8 cellular contexts compared by ENCODE assay signal in the genomic region with DNA sequence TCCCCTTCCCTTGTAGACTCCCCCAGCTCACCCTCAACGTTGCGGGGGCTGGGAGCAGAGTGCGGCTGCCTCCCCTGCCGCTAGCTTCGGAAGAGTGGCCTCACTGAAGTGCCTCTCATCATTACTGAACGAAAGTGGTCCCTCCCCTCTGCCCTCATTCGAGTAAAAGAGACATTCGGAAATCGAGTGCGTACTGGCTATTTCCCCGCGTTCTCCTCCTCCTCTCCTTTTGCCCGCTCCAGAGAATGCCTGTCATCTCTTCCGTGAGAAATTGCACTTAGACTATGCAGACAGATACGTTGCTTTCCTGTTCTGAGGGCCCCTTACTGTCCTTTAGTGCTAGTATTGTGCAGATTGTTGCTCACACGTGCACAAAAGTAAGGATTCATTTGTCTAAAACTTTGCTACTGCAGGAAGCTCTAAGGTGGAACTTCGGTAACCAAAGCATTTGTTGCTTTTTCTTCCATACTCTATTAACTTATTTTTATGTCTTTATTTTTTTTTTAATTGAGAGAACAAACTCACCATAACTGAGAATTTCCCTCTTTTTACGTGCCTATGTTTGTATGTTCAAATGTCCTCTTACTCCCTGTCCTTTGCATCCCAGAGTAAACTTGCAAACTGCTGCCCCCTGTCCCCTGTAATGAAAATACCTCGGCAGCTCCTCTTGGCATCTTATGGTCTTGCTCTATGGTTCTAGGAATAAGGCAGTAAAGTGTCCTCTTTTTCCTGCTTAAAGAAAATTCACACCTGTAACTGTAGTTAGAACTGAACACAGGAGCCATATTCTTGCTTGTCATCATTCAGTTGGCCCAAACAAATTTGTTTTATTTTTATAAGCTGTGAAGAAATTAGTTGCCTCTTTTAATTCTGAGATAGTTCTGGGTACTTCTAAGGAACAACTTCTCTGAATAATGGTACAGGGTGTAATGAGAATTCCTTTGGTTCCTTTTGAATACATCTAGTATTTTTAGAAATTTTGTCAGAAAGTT. TPM values are rescaled to one million over a fixed set of nuclear protein-coding genes. Genes with fewer than 3 reads are reported as not detected.
DNase-seq lines count a peak whose midpoint lies in the region; ATAC-seq and TF ChIP-seq lines count a peak whose summit lies in the region.

No MANE protein-coding gene starts in this region.

- ATAC-seq in HG02798 (IDR thresholded peaks at IDR 0.05; ENCODE audit: poor library complexity, unreplicated experiment): peak; percentile 31
- ATAC-seq in left lobe of liver: peak; percentile 53

- peak overlapping the region; percentile 85 for H3K4me3 ChIP-seq in GM12865 (ENCODE audit: low read depth, low read length)
- peak overlapping the region; percentile 88 for H3K4me3 ChIP-seq in coronary artery

- in situ Hi-C loops in ACHN (cut with HindIII; ENCODE audit: low pct_ligation_motif_present, low pct_unique_long_range_greater_than_20kb, low sequenced_read_pairs): no loop called here

- H3K27ac ChIP-seq in coronary artery: peak overlapping the region; percentile 96 to 98

- peak; percentile 47 for TF ChIP-seq CTCF in GM12865 (IDR thresholded peaks at IDR 0.05; ENCODE audit: insufficient read depth, low read depth, low read length, missing control alignments)
- TF ChIP-seq CTCF in coronary artery (IDR thresholded peaks at IDR 0.05): peak; percentile 40

- peak; percentile 63 for DNase-seq in ACHN
- DNase-seq in GM12865 (ENCODE audit: low read depth): peak; percentile 56
- peak; percentile 58 for DNase-seq in NCI-H1436 treated with DMSO at 0.1 percent for 48 hours (lab: John Stamatoyannopoulos, UW)
- DNase-seq in T-helper 2 cell: peak in 3 of 5 experiments; percentile 19 to 61 (median 49)
- DNase-seq in coronary artery (ENCODE audit: low spot score): no peak
- DNase-seq in left lobe of liver (ENCODE audit: low spot score): peak; percentile 55
- peak; percentile 62 for DNase-seq in stimulated activated naive CD4-positive, alpha-beta T cell treated with Interleukin-2 at 50 U/mL for 16 hours (lab: John Stamatoyannopoulos, UW)

RNA-seq across cellular contexts. Expression of a gene that starts 1.1 kb away (rescaled TPM):
- total RNA-seq in left lobe of liver: 11.2 TPM
